Comparison of ENCODE assay signal across 17 cellular contexts in genomic region chr16:1443980-1444729, GRCh38.
"Had no signal": no experiment of that assay in that cellular context is flagged by ENCODE, and none has a peak within 500 bp of the region (broad histone marks: within the 10 kb centered on the region; RNA-seq: fewer than 3 reads in every experiment).

Gene CCDC154 (minus strand): TSS chr16:1444556. CDS start chr16:1444322, 234 bp downstream.

- H3K4me1 Mint-ChIP-seq: activated naive CD4-positive, alpha-beta T cell treated with anti-CD3 and anti-CD28 coated beads, Interleukin-2, amount 50 U/mL, for 24 hours had no signal

- H3K27ac ChIP-seq: adrenal gland, cardiac muscle cell, pancreas, sigmoid colon, tibial artery, uterus had no signal

- H3K4me3 Mint-ChIP-seq: activated naive CD4-positive, alpha-beta T cell treated with anti-CD3 and anti-CD28 coated beads, Interleukin-2, amount 50 U/mL, for 24 hours; activated T-cell treated with anti-CD3 and anti-CD28 coated beads, Interleukin-2, amount 50 U/mL, for 4 hours had no signal

- DNase-seq: activated CD4-positive, CD25-positive, alpha-beta regulatory T cell treated with anti-CD3 and anti-CD28 coated beads, Interleukin-2, amount 50 U/mL, for 72 hours; activated effector memory CD4-positive, alpha-beta T cell treated with anti-CD3 and anti-CD28 coated beads, Interleukin-2, amount 50 U/mL, for 16 hours; activated T-cell treated with anti-CD3 and anti-CD28 coated beads, Interleukin-2, amount 50 U/mL, for 4 hours; midbrain; pancreas; sigmoid colon; spleen; T-helper 9 cell; tibial artery; uterus had no signal

- H3K27me3 Mint-ChIP-seq: activated naive CD4-positive, alpha-beta T cell treated with anti-CD3 and anti-CD28 coated beads, Interleukin-2, amount 50 U/mL, for 24 hours had no signal

- H3K9me3 Mint-ChIP-seq: activated naive CD4-positive, alpha-beta T cell treated with anti-CD3 and anti-CD28 coated beads, Interleukin-2, amount 50 U/mL, for 24 hours; activated T-cell treated with anti-CD3 and anti-CD28 coated beads, Interleukin-2, amount 50 U/mL, for 4 hours had no signal

- H3K4me1 ChIP-seq: adrenal gland, pancreas, sigmoid colon, tibial artery, uterus had no signal

- H3K27me3 ChIP-seq: adrenal gland, cardiac muscle cell, dorsolateral prefrontal cortex, pancreas, sigmoid colon, spleen, tibial artery, uterus had no signal

- ATAC-seq: activated T-cell treated with anti-CD3 and anti-CD28 coated beads, Interleukin-2, amount 50 U/mL, for 4 hours; esophagus mucosa had no signal

- H3K27ac Mint-ChIP-seq: activated naive CD4-positive, alpha-beta T cell treated with anti-CD3 and anti-CD28 coated beads, Interleukin-2, amount 50 U/mL, for 24 hours had no signal

- H3K36me3 ChIP-seq: cardiac muscle cell, pancreas, uterus had no signal

- H3K9me3 ChIP-seq: adrenal gland, pancreas, sigmoid colon, spleen, tibial artery, uterus had no signal

- H3K36me3 Mint-ChIP-seq: activated naive CD4-positive, alpha-beta T cell treated with anti-CD3 and anti-CD28 coated beads, Interleukin-2, amount 50 U/mL, for 24 hours had no signal

- FAIRE-seq: islet of Langerhans, pancreas had no signal

- H3K4me3 ChIP-seq: adrenal gland, cardiac muscle cell, dorsolateral prefrontal cortex, lung, pancreas, sigmoid colon, spleen, tibial artery, uterus had no signal
